In the genomic region with DNA sequence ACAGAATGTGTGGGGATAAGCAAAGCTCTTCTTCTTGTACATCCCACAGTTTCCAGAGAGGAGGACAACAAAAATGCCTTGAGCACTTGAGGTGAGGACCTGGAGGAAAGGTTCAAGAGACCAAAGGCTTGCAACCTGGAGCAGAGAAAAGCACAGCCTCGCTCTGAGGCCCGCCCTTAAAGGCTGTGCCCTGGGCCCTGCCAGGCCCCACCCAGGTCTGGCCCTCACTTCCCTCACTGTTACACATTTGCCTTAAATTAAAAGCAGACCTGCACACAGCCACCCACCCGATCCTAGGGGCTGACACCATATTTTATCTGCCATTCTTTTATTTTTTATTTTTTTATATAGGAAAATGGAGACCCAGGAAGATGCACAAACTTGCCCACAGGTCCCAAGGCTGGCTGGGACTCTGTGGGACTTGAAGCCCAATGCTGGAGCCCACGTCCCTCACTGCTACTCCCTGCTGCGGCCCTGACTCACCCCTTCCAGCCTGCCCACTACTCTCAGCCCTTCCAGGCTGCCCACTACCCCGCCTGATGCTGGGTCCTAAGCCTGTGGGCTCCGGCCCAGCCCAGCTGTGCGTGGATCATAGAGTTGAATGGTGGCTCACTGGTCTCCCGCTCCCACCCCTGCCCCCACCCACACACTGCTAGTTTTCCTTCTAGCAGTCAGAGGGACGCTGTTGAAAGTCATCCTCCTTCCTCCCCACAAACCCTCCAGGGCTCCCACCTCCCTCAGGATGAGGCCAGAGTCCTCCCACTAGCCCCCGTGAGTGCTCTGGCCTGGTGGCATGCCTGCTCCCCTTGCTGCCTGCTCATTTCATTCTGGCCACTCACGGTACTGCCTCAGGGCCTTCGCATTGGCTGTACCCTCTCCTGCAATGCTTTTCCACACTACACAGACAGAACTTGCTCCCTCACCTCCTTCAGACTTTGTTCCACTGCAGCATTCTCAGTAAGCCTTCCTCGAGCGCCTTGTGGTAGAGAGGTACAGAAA, we compare ENCODE assay signal across 1 cellular context.
TF ChIP-seq lines count a peak whose summit lies in the region.

No MANE protein-coding gene starts in this region.

TF ChIP-seq in IMR-90, 13 proteins besides CTCF, POLR2A, EP300 and RAD21 (continued from another document):
- TF ChIP-seq NFE2L2 (IDR thresholded peaks at IDR 0.05; ENCODE audit: low read depth, low read length) (no peak), SMC3 (IDR thresholded peaks at IDR 0.05; ENCODE audit: low read depth, low read length) (no peak), CEBPB (IDR thresholded peaks at IDR 0.05; ENCODE audit: low read depth, low read length) (no peak), MAFK (IDR thresholded peaks at IDR 0.05; ENCODE audit: low read depth, low read length) (no peak), RFX5 (IDR thresholded peaks at IDR 0.05; ENCODE audit: low read depth, low read length) (no peak), MAZ (IDR thresholded peaks at IDR 0.05; ENCODE audit: borderline replicate concordance, low read depth, low read length) (no peak), CHD1 (IDR thresholded peaks at IDR 0.05; ENCODE audit: low read depth, low read length) (no peak)
- TF ChIP-seq, protein P1, sequence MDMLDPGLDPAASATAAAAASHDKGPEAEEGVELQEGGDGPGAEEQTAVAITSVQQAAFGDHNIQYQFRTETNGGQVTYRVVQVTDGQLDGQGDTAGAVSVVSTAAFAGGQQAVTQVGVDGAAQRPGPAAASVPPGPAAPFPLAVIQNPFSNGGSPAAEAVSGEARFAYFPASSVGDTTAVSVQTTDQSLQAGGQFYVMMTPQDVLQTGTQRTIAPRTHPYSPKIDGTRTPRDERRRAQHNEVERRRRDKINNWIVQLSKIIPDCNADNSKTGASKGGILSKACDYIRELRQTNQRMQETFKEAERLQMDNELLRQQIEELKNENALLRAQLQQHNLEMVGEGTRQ (IDR thresholded peaks at IDR 0.05; ENCODE audit: low read depth, low read length): no peak
